In genomic region chr18:9707381-9708056, GRCh38 we compare ENCODE assay signal across 8 cellular contexts. TPM values are rescaled to one million over a fixed set of nuclear protein-coding genes. Genes with fewer than 3 reads are reported as not detected.
A peak's percentile ranks its signal among the peaks of the same experiment; 100 is the strongest.
DNase-seq lines count a peak whose midpoint lies in the region; ATAC-seq and TF ChIP-seq lines count a peak whose summit lies in the region.

No MANE protein-coding gene starts in this region.

- no peak for TF ChIP-seq POLR2A in thyroid gland (IDR thresholded peaks at IDR 0.05)

- no peaks in the 10 kb centered on the region for H3K9me3 Mint-ChIP-seq in MCF 10A (ENCODE audit: unreplicated experiment)

- intact Hi-C loops in MCF 10A (cut with micrococcal nuclease), result no loop called here
- intact Hi-C loops in thyroid gland (cut with DNase I), result no loop called here

- DNase-seq in AML-193 (lab: John Stamatoyannopoulos, UW), result peak; percentile 32 to 42
- DNase-seq in MCF 10A (ENCODE audit: unreplicated experiment), result no peak
- DNase-seq in thyroid gland, result no peak
- DNase-seq in NOMO-1 treated with dmso at 0.1 percent for 144 hours (lab: John Stamatoyannopoulos, UW; ENCODE audit: unreplicated experiment), result no peak
- DNase-seq in middle frontal gyrus (ENCODE audit: extremely low spot score, low spot score), result no peak
- DNase-seq in HK-2 (ENCODE audit: unreplicated experiment), result no peak

- BruUV-seq in MCF 10A (replicated peaks; lab: Mats Ljungman, UMichigan), result no TSS peak

- H3K9me3 ChIP-seq in liver (ENCODE audit: control insufficient read depth in 4 of 4, low read length in 3 of 4) (no peaks in the 10 kb centered on the region), thyroid gland (no peaks in the 10 kb centered on the region)

- peak overlapping the region; percentile 68 to 73 for H3K27ac ChIP-seq in liver (ENCODE audit: low read depth in 1 of 2, low read length in 2 of 2)
- peak overlapping the region; percentile 81 to 97 (median 85) for H3K27ac ChIP-seq in thyroid gland

- H3K4me1 ChIP-seq in liver (ENCODE audit: control insufficient read depth in 4 of 4, insufficient read depth in 4 of 4, low read length in 3 of 4), result peaks cover 0 to 14% (median 10%) of the 10 kb centered on the region in 4 donors
- peaks cover 30 to 37% of the 10 kb centered on the region in 2 donors for H3K4me1 ChIP-seq in thyroid gland

- TF ChIP-seq CTCF in MCF 10A (IDR thresholded peaks at IDR 0.05; ENCODE audit: unreplicated experiment) (no peak), liver (IDR thresholded peaks at IDR 0.05; ENCODE audit: low read depth, low read length, missing input control) (no peak), thyroid gland (IDR thresholded peaks at IDR 0.05) (no peak)

- no peak overlapping the region for H3K9ac ChIP-seq in liver (ENCODE audit: low read depth in 1 of 2, low read length in 2 of 2)

- no peaks in the 10 kb centered on the region for H3K36me3 ChIP-seq in liver (ENCODE audit: control insufficient read depth in 4 of 4, insufficient read depth in 3 of 4, low read depth in 1 of 4, low read length in 3 of 4)
- H3K36me3 ChIP-seq in thyroid gland, result no peaks in the 10 kb centered on the region

- TF ChIP-seq RAD21 in liver (IDR thresholded peaks at IDR 0.05), result no peak

- H3K4me3 Mint-ChIP-seq in MCF 10A (ENCODE audit: unreplicated experiment), result peak overlapping the region; percentile 52

- no peaks in the 10 kb centered on the region for H3K27me3 Mint-ChIP-seq in MCF 10A (ENCODE audit: insufficient read depth, unreplicated experiment)

- no peaks in the 10 kb centered on the region for H3K27me3 ChIP-seq in liver (ENCODE audit: control insufficient read depth in 4 of 4, insufficient read depth in 4 of 4, low read length in 3 of 4)
- no peaks in the 10 kb centered on the region for H3K27me3 ChIP-seq in thyroid gland

- POLR2A ChIA-PET in MCF 10A (lab: Yijun Ruan, JAX), result interaction anchor here (0.7 to 1.4 kb wide), 5 partner anchors 8 to 208 kb away, joined by 3 to 5 read pairs (median 5); no protein-coding TSS in a partner anchor

- H3K4me3 ChIP-seq in liver (ENCODE audit: low read depth in 1 of 3, low read length in 3 of 3) (peak overlapping the region in 1 of 3 donors; percentile 66), thyroid gland (replicated peaks in 1 of 3) (peak overlapping the region in 2 of 3 donors; percentile 50 to 91)

- WGBS in liver, result 28% methylated on average over 31 of the region's 31 CpGs
- WGBS in thyroid gland, 2 donors, result 20 to 37% methylated on average over 26 of the region's 31 CpGs

- CTCF ChIA-PET in MCF 10A (lab: Yijun Ruan, JAX), result interaction anchor here (1.0 kb wide), 1 partner anchor 142 kb away, joined by 3 read pairs; no protein-coding TSS in a partner anchor

- peaks cover 16% of the 10 kb centered on the region for H3K4me1 Mint-ChIP-seq in MCF 10A (ENCODE audit: insufficient read depth, unreplicated experiment)

- ATAC-seq in HG02623 (IDR thresholded peaks at IDR 0.05; ENCODE audit: unreplicated experiment), result peak; percentile 2

- H3K27ac Mint-ChIP-seq in MCF 10A (ENCODE audit: low read depth, unreplicated experiment), result peak overlapping the region; percentile 55

- H3K36me3 Mint-ChIP-seq in MCF 10A (ENCODE audit: insufficient read depth, unreplicated experiment), result peaks cover 6% of the 10 kb centered on the region

TF ChIP-seq in liver, 16 proteins besides CTCF, POLR2A, EP300 and RAD21:
- TF ChIP-seq GABPA (IDR thresholded peaks at IDR 0.05 in 1 of 2, conservative IDR thresholded peaks at IDR 0.05 in 1 of 2) (no peak), SP1 (IDR thresholded peaks at IDR 0.05) (no peak), JUND (IDR thresholded peaks at IDR 0.05) (no peak), MAX (IDR thresholded peaks at IDR 0.05) (no peak), EGR1 (IDR thresholded peaks at IDR 0.05; ENCODE audit: low read depth in 2 of 2) (no peak), FOXA1 (IDR thresholded peaks at IDR 0.05) (no peak), HNF4G (IDR thresholded peaks at IDR 0.05) (no peak), REST (IDR thresholded peaks at IDR 0.05) (no peak), FOXA2 (IDR thresholded peaks at IDR 0.05) (no peak), NR2F2 (IDR thresholded peaks at IDR 0.05) (no peak), ATF3 (IDR thresholded peaks at IDR 0.05) (no peak), ZBTB33 (IDR thresholded peaks at IDR 0.05) (no peak), YY1 (IDR thresholded peaks at IDR 0.05) (no peak)

RNA-seq across cellular contexts. Expression of gene RAB31, which starts 0.6 kb away (rescaled TPM):
- total RNA-seq in MCF 10A (2022) (4.8 and 6.1 TPM in 2 replicates), liver (10 to 100 TPM in 1 of 2 donors, 1 to 10 TPM in 1; 7.9 to 11.6 TPM), thyroid gland (10 to 100 TPM; 33.9 to 72.7 (median 40.8) TPM)
- 10 to 100 TPM in 1 of 2 donors, 1 to 10 TPM in 1; 3.6 to 12.8 TPM for polyA plus RNA-seq in liver

Comparison
In these comparisons a context has a peak if more than half of its experiments do, and no peak if none do; other contexts are left out.
1. DNase-seq: peak in AML-193 (2 of 2); none in MCF 10A (single experiment), thyroid gland (0 of 2), NOMO-1 treated with dmso at 0.1 percent for 144 hours (single experiment), middle frontal gyrus (single experiment) and HK-2 (single experiment).